1 cellular context compared by ENCODE assay signal in genomic region chr14:32252030-32252670, GRCh38.
TF ChIP-seq lines count a peak whose summit lies in the region.

No MANE protein-coding gene starts in this region.

TF ChIP-seq in HepG2, 621 proteins besides CTCF, POLR2A, EP300 and RAD21 (continued from another document and continues in another):
- peak; percentile 81; the same call in 1 of the 2 replicates for TF ChIP-seq ZBED4 (CRISPR knock-in tag; IDR thresholded peaks at IDR 0.05; ENCODE audit: borderline replicate concordance)
- peak; percentile 64; the same call in 1 of the 2 replicates for TF ChIP-seq THRA (CRISPR knock-in tag; IDR thresholded peaks at IDR 0.05; ENCODE audit: borderline replicate concordance)
- no peak for TF ChIP-seq HDAC6 (IDR thresholded peaks at IDR 0.05; ENCODE audit: low read depth, low read length)
- no peak for TF ChIP-seq PATZ1 (CRISPR knock-in tag; IDR thresholded peaks at IDR 0.05)
- TF ChIP-seq ZNF12 (CRISPR knock-in tag; IDR thresholded peaks at IDR 0.05), result no peak; the same call in 1 of the 2 replicates
- TF ChIP-seq ZNF281 (CRISPR knock-in tag; IDR thresholded peaks at IDR 0.05; ENCODE audit: borderline replicate concordance), result no peak
- no peak for TF ChIP-seq ZNF660 (CRISPR knock-in tag; IDR thresholded peaks at IDR 0.05; ENCODE audit: borderline replicate concordance, low read depth)
- TF ChIP-seq BRF2 (CRISPR knock-in tag; IDR thresholded peaks at IDR 0.05), result no peak
- peak; percentile 78 for TF ChIP-seq GATAD1 (CRISPR knock-in tag; IDR thresholded peaks at IDR 0.05)
- TF ChIP-seq FLYWCH1 (CRISPR knock-in tag; IDR thresholded peaks at IDR 0.05), result no peak
- TF ChIP-seq ZNF30 (CRISPR knock-in tag; IDR thresholded peaks at IDR 0.05), result no peak
- no peak for TF ChIP-seq ZNF562 (CRISPR knock-in tag; IDR thresholded peaks at IDR 0.05; ENCODE audit: borderline replicate concordance)
- no peak; the same call in 1 of the 2 replicates for TF ChIP-seq ZNF556 (CRISPR knock-in tag; IDR thresholded peaks at IDR 0.05; ENCODE audit: borderline replicate concordance)
- TF ChIP-seq KLF13 (CRISPR knock-in tag; IDR thresholded peaks at IDR 0.05), result no peak
- TF ChIP-seq SMAD1 (CRISPR knock-in tag; IDR thresholded peaks at IDR 0.05; ENCODE audit: borderline replicate concordance, low read depth), result no peak
- TF ChIP-seq MYC (CRISPR knock-in tag; IDR thresholded peaks at IDR 0.05; ENCODE audit: borderline replicate concordance), result no peak
- TF ChIP-seq ZFP62 (CRISPR knock-in tag; IDR thresholded peaks at IDR 0.05), result no peak
- TF ChIP-seq BRD4 (CRISPR knock-in tag; IDR thresholded peaks at IDR 0.05), result no peak
- TF ChIP-seq NR0B2 (CRISPR knock-in tag; IDR thresholded peaks at IDR 0.05), result no peak
- TF ChIP-seq PAF1 (CRISPR knock-in tag; IDR thresholded peaks at IDR 0.05), result no peak
- TF ChIP-seq ZNF501 (CRISPR knock-in tag; IDR thresholded peaks at IDR 0.05), result 0 out of 2 replicates have a peak, but pooled peaks have one; percentile 27
- no peak for TF ChIP-seq ZNF317 (CRISPR knock-in tag; IDR thresholded peaks at IDR 0.05)
- TF ChIP-seq ZNF572 (CRISPR knock-in tag; IDR thresholded peaks at IDR 0.05), result no peak
- no peak for TF ChIP-seq PREB (CRISPR knock-in tag; IDR thresholded peaks at IDR 0.05)
- 0 out of 2 replicates have a peak, but pooled peaks have one; percentile 41 for TF ChIP-seq MXD4 (CRISPR knock-in tag; IDR thresholded peaks at IDR 0.05)
- peak; percentile 87; the same call in 1 of the 2 replicates for TF ChIP-seq YEATS2 (CRISPR knock-in tag; IDR thresholded peaks at IDR 0.05; ENCODE audit: borderline replicate concordance)
- no peak for TF ChIP-seq THYN1 (CRISPR knock-in tag; IDR thresholded peaks at IDR 0.05; ENCODE audit: borderline replicate concordance, low read depth)
- no peak for TF ChIP-seq GRHL1 (CRISPR knock-in tag; conservative IDR thresholded peaks at IDR 0.05)
- peak; percentile 69 for TF ChIP-seq THAP11 (CRISPR knock-in tag; IDR thresholded peaks at IDR 0.05)
- no peak for TF ChIP-seq ZNF775 (CRISPR knock-in tag; IDR thresholded peaks at IDR 0.05; ENCODE audit: borderline replicate concordance)
- TF ChIP-seq ZNF18 (CRISPR knock-in tag; IDR thresholded peaks at IDR 0.05; ENCODE audit: insufficient replicate concordance), result no peak
- no peak for TF ChIP-seq ZNF3 (CRISPR knock-in tag; IDR thresholded peaks at IDR 0.05)
- no peak for TF ChIP-seq ZSCAN29 (CRISPR knock-in tag; conservative IDR thresholded peaks at IDR 0.05)
- TF ChIP-seq KLF12 (CRISPR knock-in tag; IDR thresholded peaks at IDR 0.05; ENCODE audit: borderline replicate concordance), result no peak
- TF ChIP-seq FOXK1 (CRISPR knock-in tag; IDR thresholded peaks at IDR 0.05; ENCODE audit: borderline replicate concordance, low read depth), result peak; percentile 92; the same call in 1 of the 2 replicates
- no peak for TF ChIP-seq MXI1 (IDR thresholded peaks at IDR 0.05; ENCODE audit: borderline replicate concordance, low read depth, low read length)
- no peak for TF ChIP-seq FOXJ3 (CRISPR knock-in tag; IDR thresholded peaks at IDR 0.05; ENCODE audit: borderline replicate concordance)
- TF ChIP-seq ZNF496 (CRISPR knock-in tag; IDR thresholded peaks at IDR 0.05; ENCODE audit: insufficient replicate concordance), result no peak
- no peak for TF ChIP-seq ZNF121 (CRISPR knock-in tag; IDR thresholded peaks at IDR 0.05)
- peak; percentile 83; the same call in 1 of the 2 replicates for TF ChIP-seq HOXA5 (CRISPR knock-in tag; IDR thresholded peaks at IDR 0.05)
